ENCODE assay signal across 1 cellular context in the genomic region with DNA sequence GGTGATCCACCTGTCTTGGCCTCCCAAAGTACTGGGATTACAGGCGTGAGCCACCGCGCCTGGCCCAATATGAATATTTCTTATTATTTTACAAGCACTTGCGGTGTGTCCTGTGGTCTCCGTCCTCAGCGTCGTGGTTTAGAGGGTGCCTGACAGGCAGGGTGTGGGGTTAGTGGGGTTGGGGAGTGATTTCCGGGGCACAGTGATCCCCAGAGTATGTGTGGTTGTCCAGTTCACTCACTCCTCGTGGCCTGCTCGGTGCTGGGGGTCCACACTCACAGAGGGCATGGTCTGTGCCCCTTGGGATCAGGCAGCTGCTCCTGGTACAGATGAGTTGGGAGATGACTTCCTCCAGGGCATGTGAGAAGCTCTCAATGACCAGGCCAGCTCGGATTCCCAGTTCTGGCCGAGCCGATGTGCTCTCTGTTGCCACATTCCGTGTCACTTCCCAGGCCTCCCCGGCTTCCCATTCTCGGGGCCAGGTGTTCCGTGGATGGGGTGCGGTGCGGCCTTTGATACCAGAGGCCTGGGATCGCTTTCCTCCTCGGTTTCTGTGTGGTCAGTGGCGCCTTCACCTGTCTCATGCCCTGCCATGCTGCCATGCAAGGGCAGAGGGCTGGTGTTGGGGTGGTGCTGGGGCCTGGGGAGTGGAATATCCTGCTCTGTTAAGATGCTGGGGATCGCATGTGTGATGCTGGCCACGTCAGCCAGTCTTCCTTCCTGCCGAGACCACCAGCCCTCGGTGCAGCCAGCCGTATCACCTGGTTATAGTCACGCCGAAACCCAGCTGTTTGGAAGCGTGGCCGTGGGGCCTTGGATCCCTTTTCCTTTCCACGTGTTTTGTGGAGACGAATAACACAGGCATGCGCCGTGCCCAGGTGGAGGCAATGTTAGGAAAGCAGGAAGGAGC.
A peak's percentile ranks its signal among the peaks of the same experiment; 100 is the strongest.
TF ChIP-seq lines count a peak whose summit lies in the region.

No MANE protein-coding gene starts in this region.

TF ChIP-seq in GM12878, 131 proteins besides CTCF, POLR2A, EP300 and RAD21 (continued from another document):
- TF ChIP-seq MLLT1 (IDR thresholded peaks at IDR 0.05) (0 out of 2 replicates have a peak, but pooled peaks have one; percentile 20), NFIC (IDR thresholded peaks at IDR 0.05; ENCODE audit: low read depth, low read length) (0 out of 2 replicates have a peak, but pooled peaks have one; percentile 13), IRF5 (IDR thresholded peaks at IDR 0.05; ENCODE audit: borderline replicate concordance) (peak; percentile 26; the same call in 1 of the 2 replicates), NR2F1 (conservative IDR thresholded peaks at IDR 0.05) (0 out of 2 replicates have a peak, but pooled peaks have one; percentile 34), IKZF1 (conservative IDR thresholded peaks at IDR 0.05) (peak; percentile 28; the same call in 1 of the 2 replicates), PAX8 (IDR thresholded peaks at IDR 0.05) (no peak), ETV6 (conservative IDR thresholded peaks at IDR 0.05 in 1 of 2, IDR thresholded peaks at IDR 0.05 in 1 of 2; ENCODE audit: borderline replicate concordance in 1 of 2, low read depth in 1 of 2) (peak in 1 of 2 experiments; percentile 79; a peak in 1 of 4 replicates), ZNF217 (IDR thresholded peaks at IDR 0.05) (no peak), RUNX3 (IDR thresholded peaks at IDR 0.05; ENCODE audit: low read length) (peak; percentile 92), IKZF2 (IDR thresholded peaks at IDR 0.05) (peak; percentile 32; a peak in 2 of 4 replicates), CREM (IDR thresholded peaks at IDR 0.05; ENCODE audit: low read depth) (peak; percentile 60), POLR2AphosphoS5 (IDR thresholded peaks at IDR 0.05; ENCODE audit: low read length) (peak; percentile 37; the same call in 1 of the 2 replicates), PAX5 (IDR thresholded peaks at IDR 0.05; ENCODE audit: borderline replicate concordance, low read depth, low read length) (peak; percentile 97), BCL11A (IDR thresholded peaks at IDR 0.05; ENCODE audit: low read depth, low read length) (0 out of 2 replicates have a peak, but pooled peaks have one; percentile 10), CREB1 (IDR thresholded peaks at IDR 0.05; ENCODE audit: low read depth) (peak; percentile 44), TCF3 (IDR thresholded peaks at IDR 0.05; ENCODE audit: borderline replicate concordance, insufficient read depth, low read depth, low read length) (peak; percentile 83; the same call in 1 of the 2 replicates), EED (IDR thresholded peaks at IDR 0.05; ENCODE audit: low read depth) (peak; percentile 93), BACH1 (IDR thresholded peaks at IDR 0.05; ENCODE audit: borderline replicate concordance) (no peak), KAT2A (conservative IDR thresholded peaks at IDR 0.05; ENCODE audit: control insufficient read depth, low read depth, low read length) (no peak)
